In genomic region chr2:190303642-190304041, GRCh38 we compare ENCODE assay signal across 29 cellular contexts.
"Had no signal": no experiment of that assay in that cellular context is flagged by ENCODE, and none has a peak within 500 bp of the region (broad histone marks: within the 10 kb centered on the region; RNA-seq: fewer than 3 reads in every experiment).

No MANE protein-coding gene starts in this region.

- H3K4me1 ChIP-seq: adrenal gland, gastrocnemius medialis, uterus had no signal

- H3K27ac Mint-ChIP-seq: activated CD4-positive, alpha-beta T cell treated with anti-CD3 and anti-CD28 coated beads, Interleukin-2, amount 10 ng/mL, durations not matched to agents 7 days and 5 days; activated CD8-positive, alpha-beta memory T cell treated with anti-CD3 and anti-CD28 coated beads, Interleukin-2, amount 10 ng/mL, durations not matched to agents 7 days and 5 days; activated CD8-positive, alpha-beta T cell treated with anti-CD3 and anti-CD28 coated beads, Interleukin-2, amount 10 ng/mL, durations not matched to agents 7 days and 5 days; activated naive CD4-positive, alpha-beta T cell treated with anti-CD3 and anti-CD28 coated beads, Interleukin-2, amount 50 U/mL, for 72 hours; activated T-cell treated with anti-CD3 and anti-CD28 coated beads, Interleukin-2, amount 50 U/mL, for 72 hours; endodermal cell; stimulated activated effector memory CD8-positive, alpha-beta T cell treated with anti-CD3 and anti-CD28 coated beads, Interleukin-12 subunit alpha, Interleukin-12 subunit beta, amount 100 ng/mL, for 72 hours; stimulated activated naive CD8-positive, alpha-beta T cell treated with anti-CD3 and anti-CD28 coated beads, Interleukin-15, Interleukin-2, amounts not matched to agents 100 ng/mL and 50 ng/mL, for 24 hours; type B pancreatic cell; WTC11 had no signal

- H3K9me3 Mint-ChIP-seq: type B pancreatic cell had no signal

- H3K27me3 Mint-ChIP-seq: activated CD4-positive, alpha-beta T cell treated with anti-CD3 and anti-CD28 coated beads, Interleukin-2, amount 10 ng/mL, durations not matched to agents 7 days and 5 days; activated CD8-positive, alpha-beta memory T cell treated with anti-CD3 and anti-CD28 coated beads, Interleukin-2, amount 10 ng/mL, durations not matched to agents 7 days and 5 days; naive B cell; stimulated activated naive CD8-positive, alpha-beta T cell treated with anti-CD3 and anti-CD28 coated beads, Interleukin-15, Interleukin-2, amounts not matched to agents 100 ng/mL and 50 ng/mL, for 24 hours; type B pancreatic cell had no signal

- H3K27me3 ChIP-seq: adrenal gland, ascending aorta, brain microvascular endothelial cell, esophagus muscularis mucosa, gastrocnemius medialis, neutrophil, uterus had no signal

- ATAC-seq: activated CD8-positive, alpha-beta T cell treated with anti-CD3 and anti-CD28 coated beads, Interleukin-2, amount 10 ng/mL, durations not matched to agents 7 days and 5 days; activated naive CD4-positive, alpha-beta T cell treated with anti-CD3 and anti-CD28 coated beads, Interleukin-2, amount 50 U/mL, for 72 hours; gastrocnemius medialis; sciatic nerve; WTC11 had no signal

- H3K36me3 ChIP-seq: adrenal gland, neutrophil, uterus had no signal

- DNase-seq: activated CD4-positive, alpha-beta T cell treated with anti-CD3 and anti-CD28 coated beads for 1 hour; activated CD4-positive, alpha-beta T cell treated with anti-CD3 and anti-CD28 coated beads, Interleukin-2, amount 10 ng/mL, durations not matched to agents 7 days and 5 days; activated CD8-positive, alpha-beta memory T cell treated with anti-CD3 and anti-CD28 coated beads, Interleukin-2, amount 10 ng/mL, durations not matched to agents 7 days and 5 days; activated CD8-positive, alpha-beta T cell treated with anti-CD3 and anti-CD28 coated beads, Interleukin-2, amount 10 ng/mL, durations not matched to agents 7 days and 5 days; activated naive CD4-positive, alpha-beta T cell; activated T-cell treated with anti-CD3 and anti-CD28 coated beads, Interleukin-2, amount 50 U/mL, for 72 hours; adrenal gland; brain microvascular endothelial cell; caudate nucleus; endodermal cell; gastrocnemius medialis; glutamatergic neuron; islet precursor cell; mammary epithelial cell; naive B cell; nephron progenitor cell; small intestine; stimulated activated CD4-positive, alpha-beta T cell treated with anti-CD3 and anti-CD28 coated beads, Interleukin-4, amount 100 ng/mL, for 24 hours; uterus had no signal

- H3K4me3 ChIP-seq: adrenal gland, ascending aorta, esophagus muscularis mucosa, gastrocnemius medialis, thoracic aorta, uterus had no signal

- H3K9me3 ChIP-seq: adrenal gland, ascending aorta, esophagus muscularis mucosa, gastrocnemius medialis, neutrophil, thoracic aorta, uterus had no signal

- H3K4me3 Mint-ChIP-seq: activated CD4-positive, alpha-beta T cell treated with anti-CD3 and anti-CD28 coated beads, Interleukin-2, amount 10 ng/mL, durations not matched to agents 7 days and 5 days; activated CD8-positive, alpha-beta memory T cell treated with anti-CD3 and anti-CD28 coated beads, Interleukin-2, amount 10 ng/mL, durations not matched to agents 7 days and 5 days; activated CD8-positive, alpha-beta T cell treated with anti-CD3 and anti-CD28 coated beads, Interleukin-2, amount 10 ng/mL, durations not matched to agents 7 days and 5 days; activated T-cell treated with anti-CD3 and anti-CD28 coated beads, Interleukin-2, amount 50 U/mL, for 72 hours; endodermal cell; naive B cell; nephron progenitor cell; stimulated activated effector memory CD8-positive, alpha-beta T cell treated with anti-CD3 and anti-CD28 coated beads, Interleukin-12 subunit alpha, Interleukin-12 subunit beta, amount 100 ng/mL, for 72 hours; stimulated activated naive CD8-positive, alpha-beta T cell treated with anti-CD3 and anti-CD28 coated beads, Interleukin-15, Interleukin-2, amounts not matched to agents 100 ng/mL and 50 ng/mL, for 24 hours; type B pancreatic cell; WTC11 had no signal

- H3K4me1 Mint-ChIP-seq: nephron progenitor cell had no signal

- H3K27ac ChIP-seq: adrenal gland, ascending aorta, brain microvascular endothelial cell, esophagus muscularis mucosa, gastrocnemius medialis, neutrophil, thoracic aorta, uterus had no signal
